Comparison of ENCODE assay signal across 17 cellular contexts in genomic region chr16:6836771-6837170, GRCh38.
"Had no signal": no experiment of that assay in that cellular context is flagged by ENCODE, and none has a peak within 500 bp of the region (broad histone marks: within the 10 kb centered on the region; RNA-seq: fewer than 3 reads in every experiment).

No MANE protein-coding gene starts in this region.

- ATAC-seq: esophagus mucosa; gastrocnemius medialis; left cardiac atrium; left ventricle myocardium superior; natural killer cell treated with Interleukin-12 subunit alpha and Interleukin-12 subunit beta and Interleukin-15 and Interleukin-18, amount 100 ng/mL, for 72 hours had no signal

- DNase-seq: central memory CD4-positive, alpha-beta T cell; effector CD4-positive, alpha-beta T cell; gastrocnemius medialis; left cardiac atrium; left ventricle myocardium superior; mesenchymal stem cell; midbrain; occipital lobe; pancreas; sigmoid colon; stimulated activated CD4-positive, alpha-beta T cell treated with anti-CD3 and anti-CD28 coated beads, Interleukin-2, amount 100 ng/mL, for 24 hours; stimulated activated naive CD4-positive, alpha-beta T cell treated with Interleukin-2 at 50 U/mL for 16 hours; thyroid gland; upper lobe of left lung; uterus had no signal
